9 cellular contexts compared by ENCODE assay signal in genomic region chr19:7914598-7915045, GRCh38. TPM values are rescaled to one million over a fixed set of nuclear protein-coding genes. Genes with fewer than 3 reads are reported as not detected.
A peak's percentile ranks its signal among the peaks of the same experiment; 100 is the strongest.
DNase-seq lines count a peak whose midpoint lies in the region; ATAC-seq and TF ChIP-seq lines count a peak whose summit lies in the region.
"Had no signal": no experiment of that assay in that cellular context is flagged by ENCODE, and none has a peak within 500 bp of the region (broad histone marks: within the 10 kb centered on the region; RNA-seq: fewer than 3 reads in every experiment).

TSS of gene TGFBR3L (plus strand) at chr19:7914830.

- H4K8ac ChIP-seq in mesenchymal stem cell (ENCODE audit: low read length): peak within 1 kb of the TSS; percentile 24

- H3K4ac ChIP-seq in mesenchymal stem cell (ENCODE audit: low read depth in 1 of 2, low read length in 2 of 2): no peak within 1 kb of the TSS

- H3K79me1 ChIP-seq in mesenchymal stem cell (replicated peaks; ENCODE audit: low read length, poor library complexity, severe bottlenecking): peaks cover 17% of the 10 kb centered on the region

- CTCF ChIA-PET in activated CD4-positive, alpha-beta memory T cell treated with anti-CD3 and anti-CD28 coated beads for 36 hours (lab: Charles Lee): no interaction called here

- no peaks in the 10 kb centered on the region for H3K9me2 ChIP-seq in DOHH2 (replicated peaks; ENCODE audit: control insufficient read depth, low read length)

- peak within 1 kb of the TSS; percentile 46 for H3K4me3 Mint-ChIP-seq in activated CD4-positive, alpha-beta memory T cell treated with anti-CD3 and anti-CD28 coated beads for 36 hours

- H3K27me3 Mint-ChIP-seq in activated CD4-positive, alpha-beta memory T cell treated with anti-CD3 and anti-CD28 coated beads for 36 hours: peaks cover 21% of the 10 kb centered on the region

- 93% methylated on average over 11 of the region's 12 CpGs for WGBS in mesenchymal stem cell

- no peak within 1 kb of the TSS for H2BK120ac ChIP-seq in mesenchymal stem cell (ENCODE audit: low read depth, low read length)

- H2AK5ac ChIP-seq in mesenchymal stem cell (ENCODE audit: low read length, severe bottlenecking): no peak within 1 kb of the TSS

- H3K9me3 Mint-ChIP-seq in activated CD4-positive, alpha-beta memory T cell treated with anti-CD3 and anti-CD28 coated beads for 36 hours: no peaks in the 10 kb centered on the region

- peaks cover 19% of the 10 kb centered on the region for H3K36me3 Mint-ChIP-seq in activated CD4-positive, alpha-beta memory T cell treated with anti-CD3 and anti-CD28 coated beads for 36 hours

- no peak within 1 kb of the TSS for H3K18ac ChIP-seq in mesenchymal stem cell (ENCODE audit: low read depth in 1 of 2, low read length in 2 of 2)

- H3K36me3 ChIP-seq in DOHH2 (ENCODE audit: control insufficient read depth, low read length) (peaks cover 18% of the 10 kb centered on the region), mesenchymal stem cell (ENCODE audit: control insufficient read depth in 1 of 2, insufficient read depth in 2 of 2, low read depth in 1 of 2, low read length in 2 of 2) (peaks cover 28 to 52% of the 10 kb centered on the region in 2 experiments)

- H3K27ac Mint-ChIP-seq in activated CD4-positive, alpha-beta memory T cell treated with anti-CD3 and anti-CD28 coated beads for 36 hours: no peak within 1 kb of the TSS

- H3K4me1 Mint-ChIP-seq in activated CD4-positive, alpha-beta memory T cell treated with anti-CD3 and anti-CD28 coated beads for 36 hours (ENCODE audit: low read depth): peaks cover 15% of the 10 kb centered on the region

- DNase-seq in Ammon's horn (ENCODE audit: low spot score) (peak; percentile 1), mesenchymal stem cell (no peak), HCEC 1CT (no peak)
- DNase-seq in activated CD4-positive, alpha-beta memory T cell treated with anti-CD3 and anti-CD28 coated beads for 36 hours: no peak
- DNase-seq: stimulated activated naive CD4-positive, alpha-beta T cell had no signal

- H4K91ac ChIP-seq in mesenchymal stem cell (ENCODE audit: low read length): no peak within 1 kb of the TSS

- intact Hi-C loops in activated CD4-positive, alpha-beta memory T cell treated with anti-CD3 and anti-CD28 coated beads for 36 hours (cut with micrococcal nuclease): no loop called here

- H3K4me3 ChIP-seq in DOHH2 (ENCODE audit: low read length) (peak within 1 kb of the TSS; percentile 47; the same call in 1 of the 2 replicates), mesenchymal stem cell (ENCODE audit: insufficient read depth in 1 of 2, low read depth in 1 of 2, low read length in 2 of 2) (no peak within 1 kb of the TSS)

- no peaks in the 10 kb centered on the region for H4K20me1 ChIP-seq in DOHH2 (ENCODE audit: control insufficient read depth, insufficient read depth, low read depth, low read length)

- H3K79me2 ChIP-seq in DOHH2 (ENCODE audit: control insufficient read depth, low read length): no peaks in the 10 kb centered on the region

- H2AFZ ChIP-seq in mesenchymal stem cell (ENCODE audit: low read depth, low read length): no peak within 1 kb of the TSS

- no peak within 1 kb of the TSS for H3K9ac ChIP-seq in mesenchymal stem cell (ENCODE audit: low read length)

- H3K14ac ChIP-seq in mesenchymal stem cell (ENCODE audit: low read length in 2 of 2): no peak within 1 kb of the TSS

- H3F3A ChIP-seq in DOHH2 (ENCODE audit: control insufficient read depth, insufficient read depth): peaks cover 2% of the 10 kb centered on the region; the same call in 1 of the 2 replicates

- POLR2A ChIA-PET in activated CD4-positive, alpha-beta memory T cell treated with anti-CD3 and anti-CD28 coated beads for 36 hours (lab: Charles Lee): no interaction called here

- no peak for TF ChIP-seq CTCF in DOHH2 (IDR thresholded peaks at IDR 0.05; ENCODE audit: low read depth, low read length, poor library complexity, severe bottlenecking)

- H3K23ac ChIP-seq in mesenchymal stem cell (ENCODE audit: low read length in 2 of 2): peak within 1 kb of the TSS in 1 of 2 experiments; percentile 57

- no peak within 1 kb of the TSS for H2BK5ac ChIP-seq in mesenchymal stem cell (ENCODE audit: low read depth, low read length, poor library complexity, severe bottlenecking)

- no peak within 1 kb of the TSS for H2BK12ac ChIP-seq in mesenchymal stem cell (ENCODE audit: low read length in 2 of 2)

- ATAC-seq in GM18511 (IDR thresholded peaks at IDR 0.05; ENCODE audit: unreplicated experiment) (no peak), GM21381 (IDR thresholded peaks at IDR 0.05; ENCODE audit: unreplicated experiment) (no peak), HG02884 (IDR thresholded peaks at IDR 0.05; ENCODE audit: unreplicated experiment) (no peak)

- no peak within 1 kb of the TSS for H3K27ac ChIP-seq in DOHH2 (ENCODE audit: low read depth, low read length)
- H3K27ac ChIP-seq in mesenchymal stem cell (ENCODE audit: low read length, poor library complexity, severe bottlenecking): no peak within 1 kb of the TSS

- peaks cover 33% of the 10 kb centered on the region for H3K4me1 ChIP-seq in DOHH2 (ENCODE audit: control insufficient read depth, low read length)
- H3K4me1 ChIP-seq in mesenchymal stem cell (ENCODE audit: control insufficient read depth, insufficient read depth, low read depth, low read length): peaks cover 26% of the 10 kb centered on the region

- H2BK15ac ChIP-seq in mesenchymal stem cell (ENCODE audit: low read depth, poor library complexity, severe bottlenecking): peak within 1 kb of the TSS; percentile 60

- H3K27me3 ChIP-seq in DOHH2 (ENCODE audit: control insufficient read depth, low read length) (peaks cover 41% of the 10 kb centered on the region), mesenchymal stem cell (ENCODE audit: control insufficient read depth in 1 of 2, insufficient read depth in 1 of 2, low read length in 2 of 2) (peaks cover 21 to 31% of the 10 kb centered on the region in 2 experiments)

- H3K9me3 ChIP-seq in DOHH2 (ENCODE audit: control insufficient read depth, insufficient read depth, low read length): no peaks in the 10 kb centered on the region
- H3K9me3 ChIP-seq in mesenchymal stem cell (ENCODE audit: control insufficient read depth, low read length): no peaks in the 10 kb centered on the region

- H3K4me2 ChIP-seq in DOHH2 (ENCODE audit: low read length): peak within 1 kb of the TSS; percentile 58
- no peak within 1 kb of the TSS for H3K4me2 ChIP-seq in mesenchymal stem cell (ENCODE audit: low read length, poor library complexity, severe bottlenecking)

RNA-seq across cellular contexts. Expression of gene TGFBR3L, which starts in this region (rescaled TPM):
- total RNA-seq in activated CD4-positive, alpha-beta memory T cell treated with anti-CD3 and anti-CD28 coated beads for 36 hours: 1 to 10 TPM; 4.4 to 4.6 TPM
- 3.1 TPM for polyA plus RNA-seq in mesenchymal stem cell (2013, experiment 1 of 2)
- 2.7 TPM for polyA plus RNA-seq in mesenchymal stem cell (2013, experiment 2 of 2)
